In genomic region chr19:18502633-18503294, GRCh38 we compare ENCODE assay signal across 8 cellular contexts. TPM values are rescaled to one million over a fixed set of nuclear protein-coding genes. Genes with fewer than 3 reads are reported as not detected.
A peak's percentile ranks its signal among the peaks of the same experiment; 100 is the strongest.
DNase-seq lines count a peak whose midpoint lies in the region; TF ChIP-seq lines count a peak whose summit lies in the region.

No MANE protein-coding gene starts in this region.

- H3K9me3 ChIP-seq in esophagus squamous epithelium (no peaks in the 10 kb centered on the region), smooth muscle cell (replicated peaks; ENCODE audit: low read depth) (no peaks in the 10 kb centered on the region)

- no peaks in the 10 kb centered on the region for H3F3A ChIP-seq in smooth muscle cell (ENCODE audit: low read depth)

- H3K4me3 Mint-ChIP-seq in IgD-negative memory B cell, result peak overlapping the region in 2 of 4 donors; percentile 32 to 84

- H3K27me3 ChIP-seq in esophagus squamous epithelium (no peaks in the 10 kb centered on the region), rectal smooth muscle tissue (ENCODE audit: control insufficient read depth, insufficient read depth, low read length) (no peaks in the 10 kb centered on the region), smooth muscle cell (ENCODE audit: low read depth) (no peaks in the 10 kb centered on the region)

- H3K79me2 ChIP-seq in smooth muscle cell (ENCODE audit: low read depth), result peaks cover 99% of the 10 kb centered on the region

- no peak overlapping the region for H3K9ac ChIP-seq in rectal smooth muscle tissue (ENCODE audit: low read length)
- no peak overlapping the region for H3K9ac ChIP-seq in smooth muscle cell (ENCODE audit: low read depth)

- 45 to 52% methylated on average over 11 to 15 of the region's 18 CpGs for WGBS in esophagus squamous epithelium, 2 donors
- WGBS in smooth muscle cell (ENCODE audit: low lambda C conversion rate), result 91% methylated on average over 18 of the region's 18 CpGs

- peaks cover 35 to 69% (median 43%) of the 10 kb centered on the region in 3 donors for H3K4me1 Mint-ChIP-seq in IgD-negative memory B cell

- no peak overlapping the region for H2AFZ ChIP-seq in smooth muscle cell (ENCODE audit: low read depth)

- no peaks in the 10 kb centered on the region for H3K36me3 ChIP-seq in esophagus squamous epithelium
- H3K36me3 ChIP-seq in rectal smooth muscle tissue (ENCODE audit: control insufficient read depth, insufficient read depth, low read length), result no peaks in the 10 kb centered on the region
- no peaks in the 10 kb centered on the region for H3K36me3 ChIP-seq in smooth muscle cell (ENCODE audit: low read depth)

- H3K27me3 Mint-ChIP-seq in IgD-negative memory B cell, result no peaks in the 10 kb centered on the region

- no peak for TF ChIP-seq POLR2A in esophagus squamous epithelium (IDR thresholded peaks at IDR 0.05)

- H3K27ac ChIP-seq in esophagus squamous epithelium (peak overlapping the region in 3 of 4 donors; percentile 53 to 74 (median 62)), rectal smooth muscle tissue (ENCODE audit: low read depth, low read length) (peak overlapping the region; percentile 39), smooth muscle cell (ENCODE audit: low read depth) (no peak overlapping the region)

- no peak overlapping the region for H3K4me2 ChIP-seq in smooth muscle cell

- TF ChIP-seq CTCF in esophagus squamous epithelium (IDR thresholded peaks at IDR 0.05), result no peak
- no peak for TF ChIP-seq CTCF in smooth muscle cell (IDR thresholded peaks at IDR 0.05; ENCODE audit: borderline replicate concordance, insufficient read depth, poor library complexity, severe bottlenecking)

- H3K4me1 ChIP-seq in esophagus squamous epithelium (peaks cover 83 to 100% (median 100%) of the 10 kb centered on the region in 3 donors), rectal smooth muscle tissue (ENCODE audit: control insufficient read depth, insufficient read depth, low read length) (peaks cover 57% of the 10 kb centered on the region), smooth muscle cell (ENCODE audit: low read depth) (no peaks in the 10 kb centered on the region)

- H4K20me1 ChIP-seq in smooth muscle cell (ENCODE audit: low read depth), result peaks cover 100% of the 10 kb centered on the region

- H3K4me3 ChIP-seq in esophagus squamous epithelium (no peak overlapping the region), rectal smooth muscle tissue (ENCODE audit: low read length) (no peak overlapping the region), smooth muscle cell (no peak overlapping the region)

- no peaks in the 10 kb centered on the region for H3K36me3 Mint-ChIP-seq in IgD-negative memory B cell

- H3K27ac Mint-ChIP-seq in IgD-negative memory B cell, result peak overlapping the region; percentile 7 to 72 (median 34)

- intact Hi-C loops in esophagus squamous epithelium (cut with DNase I), result no loop called here

- DNase-seq in SKM-1 (lab: John Stamatoyannopoulos, UW; ENCODE audit: unreplicated experiment) (peak; percentile 16), esophagus squamous epithelium (lab: John Stamatoyannopoulos, UW) (no peak), smooth muscle cell (lab: John Stamatoyannopoulos, UW; ENCODE audit: unreplicated experiment) (no peak), cerebellar nuclear complex (lab: John Stamatoyannopoulos, UW) (no peak), NCI-H345 treated with DMSO at 0.1 percent for 48 hours (lab: John Stamatoyannopoulos, UW; ENCODE audit: unreplicated experiment) (no peak), HT-29 (ENCODE audit: low spot score) (no peak)

- no peaks in the 10 kb centered on the region for H3K9me3 Mint-ChIP-seq in IgD-negative memory B cell

RNA-seq across cellular contexts. Expression of gene ELL, which starts 19.1 kb away (rescaled TPM):
- polyA plus RNA-seq in IgD-negative memory B cell (19.7 TPM), smooth muscle cell (15.2 and 31.7 TPM in 2 replicates)
- total RNA-seq in esophagus squamous epithelium (10 to 100 TPM in 2 of 4 donors, 1 to 10 TPM in 2; 5.9 to 12.8 (median 9.9) TPM), smooth muscle cell (10.5 and 12.8 TPM in 2 replicates)
- 16.0 and 20.7 TPM in 2 replicates for total RNA-seq in HT-29 (2014; rRNA removed; shearing (Covaris generic))

RNA-seq across cellular contexts. Expression of gene FKBP8, which starts 40.6 kb away (rescaled TPM):
- 120 TPM for polyA plus RNA-seq in IgD-negative memory B cell
- total RNA-seq in esophagus squamous epithelium, result 100 to 1,000 TPM; 132 to 273 (median 247) TPM
- 143 and 161 TPM in 2 replicates for total RNA-seq in smooth muscle cell
- 340 and 358 TPM in 2 replicates for polyA plus RNA-seq in smooth muscle cell
- total RNA-seq in HT-29 (2014; rRNA removed; shearing (Covaris generic)), result 257 and 277 TPM in 2 replicates

RNA-seq across cellular contexts. Expression of gene KXD1, which starts 54.9 kb away (rescaled TPM):
- polyA plus RNA-seq in IgD-negative memory B cell (82.8 TPM), smooth muscle cell (134 and 141 TPM in 2 replicates)
- total RNA-seq in esophagus squamous epithelium (100 to 1,000 TPM in 1 of 4 donors, 10 to 100 TPM in 3; 65.5 to 104 (median 83.5) TPM), smooth muscle cell (75.4 and 104 TPM in 2 replicates)
- 109 and 126 TPM in 2 replicates for total RNA-seq in HT-29 (2014; rRNA removed; shearing (Covaris generic))
